1 cellular context compared by ENCODE assay signal in the genomic region with DNA sequence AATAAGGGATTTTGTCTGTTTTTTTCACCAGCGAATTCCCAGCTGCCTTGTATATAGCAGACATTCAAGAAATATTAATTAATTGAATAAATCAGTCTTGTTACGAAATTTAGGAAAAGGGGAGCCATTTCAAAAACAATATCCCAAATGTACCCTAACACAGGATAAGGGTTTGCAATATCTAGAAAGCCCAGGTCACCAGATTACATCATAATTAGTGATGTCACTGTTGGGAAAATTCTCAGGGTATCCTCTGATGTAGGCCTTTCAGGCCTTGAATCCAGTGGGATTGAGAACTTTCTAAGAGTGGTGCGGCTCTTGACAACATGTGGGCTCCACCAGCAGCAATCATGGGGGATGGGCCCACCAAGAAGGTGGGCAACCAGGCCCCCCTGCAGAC.
TF ChIP-seq lines count a peak whose summit lies in the region.

A gene with protein sequence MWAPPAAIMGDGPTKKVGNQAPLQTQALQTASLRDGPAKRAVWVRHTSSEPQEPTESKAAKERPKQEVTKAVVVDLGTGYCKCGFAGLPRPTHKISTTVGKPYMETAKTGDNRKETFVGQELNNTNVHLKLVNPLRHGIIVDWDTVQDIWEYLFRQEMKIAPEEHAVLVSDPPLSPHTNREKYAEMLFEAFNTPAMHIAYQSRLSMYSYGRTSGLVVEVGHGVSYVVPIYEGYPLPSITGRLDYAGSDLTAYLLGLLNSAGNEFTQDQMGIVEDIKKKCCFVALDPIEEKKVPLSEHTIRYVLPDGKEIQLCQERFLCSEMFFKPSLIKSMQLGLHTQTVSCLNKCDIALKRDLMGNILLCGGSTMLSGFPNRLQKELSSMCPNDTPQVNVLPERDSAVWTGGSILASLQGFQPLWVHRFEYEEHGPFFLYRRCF (plus strand): TSS at position 270 of the 400 bp plus-strand sequence. CDS start 57 bp downstream, at position 327.

TF ChIP-seq in K562, 482 proteins besides CTCF, POLR2A, EP300 and RAD21:
- TF ChIP-seq, protein P1, sequence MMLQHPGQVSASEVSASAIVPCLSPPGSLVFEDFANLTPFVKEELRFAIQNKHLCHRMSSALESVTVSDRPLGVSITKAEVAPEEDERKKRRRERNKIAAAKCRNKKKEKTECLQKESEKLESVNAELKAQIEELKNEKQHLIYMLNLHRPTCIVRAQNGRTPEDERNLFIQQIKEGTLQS (IDR thresholded peaks at IDR 0.05) = 0 out of 2 replicates have a peak, but pooled peaks have one; percentile 23
- TF ChIP-seq, protein P1 (CRISPR knock-in tag; conservative IDR thresholded peaks at IDR 0.05) = no peak
- TF ChIP-seq NRF1 (conservative IDR thresholded peaks at IDR 0.05 in 1 of 2, IDR thresholded peaks at IDR 0.05 in 1 of 2) (no peak), ZNF644 (tag; IDR thresholded peaks at IDR 0.05; ENCODE audit: low read depth) (no peak), CEBPG (CRISPR knock-in tag; IDR thresholded peaks at IDR 0.05) (no peak), CEBPG (tag; conservative IDR thresholded peaks at IDR 0.05 in 1 of 2, IDR thresholded peaks at IDR 0.05 in 1 of 2) (peak in 1 of 2 experiments; percentile 52; a peak in 2 of 4 replicates), ESRRB (CRISPR knock-in tag; IDR thresholded peaks at IDR 0.05; ENCODE audit: borderline replicate concordance) (no peak), CEBPB (tag; IDR thresholded peaks at IDR 0.05) (0 out of 2 replicates have a peak, but pooled peaks have one; percentile 15), ZNF507 (tag; conservative IDR thresholded peaks at IDR 0.05) (no peak), SPI1 (IDR thresholded peaks at IDR 0.05; ENCODE audit: borderline replicate concordance, low read depth, low read length) (no peak)
- TF ChIP-seq, protein P2, sequence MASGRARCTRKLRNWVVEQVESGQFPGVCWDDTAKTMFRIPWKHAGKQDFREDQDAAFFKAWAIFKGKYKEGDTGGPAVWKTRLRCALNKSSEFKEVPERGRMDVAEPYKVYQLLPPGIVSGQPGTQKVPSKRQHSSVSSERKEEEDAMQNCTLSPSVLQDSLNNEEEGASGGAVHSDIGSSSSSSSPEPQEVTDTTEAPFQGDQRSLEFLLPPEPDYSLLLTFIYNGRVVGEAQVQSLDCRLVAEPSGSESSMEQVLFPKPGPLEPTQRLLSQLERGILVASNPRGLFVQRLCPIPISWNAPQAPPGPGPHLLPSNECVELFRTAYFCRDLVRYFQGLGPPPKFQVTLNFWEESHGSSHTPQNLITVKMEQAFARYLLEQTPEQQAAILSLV (tag; IDR thresholded peaks at IDR 0.05) = no peak
- TF ChIP-seq, protein P3, sequence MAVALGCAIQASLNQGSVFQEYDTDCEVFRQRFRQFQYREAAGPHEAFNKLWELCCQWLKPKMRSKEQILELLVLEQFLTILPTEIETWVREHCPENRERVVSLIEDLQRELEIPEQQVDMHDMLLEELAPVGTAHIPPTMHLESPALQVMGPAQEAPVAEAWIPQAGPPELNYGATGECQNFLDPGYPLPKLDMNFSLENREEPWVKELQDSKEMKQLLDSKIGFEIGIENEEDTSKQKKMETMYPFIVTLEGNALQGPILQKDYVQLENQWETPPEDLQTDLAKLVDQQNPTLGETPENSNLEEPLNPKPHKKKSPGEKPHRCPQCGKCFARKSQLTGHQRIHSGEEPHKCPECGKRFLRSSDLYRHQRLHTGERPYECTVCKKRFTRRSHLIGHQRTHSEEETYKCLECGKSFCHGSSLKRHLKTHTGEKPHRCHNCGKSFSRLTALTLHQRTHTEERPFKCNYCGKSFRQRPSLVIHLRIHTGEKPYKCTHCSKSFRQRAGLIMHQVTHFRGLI (CRISPR knock-in tag; IDR thresholded peaks at IDR 0.05) = no peak
